ENCODE assay signal across 1 cellular context in the genomic region with DNA sequence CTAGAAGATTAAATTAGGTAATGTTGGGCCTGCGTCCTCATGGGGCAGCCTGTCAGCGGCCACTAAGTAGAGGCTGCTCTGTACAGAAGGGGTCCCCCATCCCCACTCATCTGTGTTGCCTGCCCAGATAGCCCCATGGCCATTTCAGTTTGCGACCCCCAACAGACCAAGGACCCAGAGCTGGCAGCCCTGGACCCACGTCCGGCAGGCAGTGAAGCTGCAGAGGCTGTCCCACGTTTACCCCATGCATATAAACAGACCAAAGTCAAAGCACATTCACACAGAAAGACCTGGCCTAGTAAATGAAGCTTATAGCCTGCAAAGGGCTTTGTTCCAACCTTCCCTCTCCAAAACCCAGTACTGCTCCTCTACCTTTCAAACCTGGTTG.
TF ChIP-seq lines count a peak whose summit lies in the region.

No MANE protein-coding gene starts in this region.

TF ChIP-seq in K562, 482 proteins besides CTCF, POLR2A, EP300 and RAD21:
- TF ChIP-seq MITF (IDR thresholded peaks at IDR 0.05) = no peak
- no peak for TF ChIP-seq KDM1A (IDR thresholded peaks at IDR 0.05)
- no peak for TF ChIP-seq TEAD2 (tag; IDR thresholded peaks at IDR 0.05)
- TF ChIP-seq, protein P1, sequence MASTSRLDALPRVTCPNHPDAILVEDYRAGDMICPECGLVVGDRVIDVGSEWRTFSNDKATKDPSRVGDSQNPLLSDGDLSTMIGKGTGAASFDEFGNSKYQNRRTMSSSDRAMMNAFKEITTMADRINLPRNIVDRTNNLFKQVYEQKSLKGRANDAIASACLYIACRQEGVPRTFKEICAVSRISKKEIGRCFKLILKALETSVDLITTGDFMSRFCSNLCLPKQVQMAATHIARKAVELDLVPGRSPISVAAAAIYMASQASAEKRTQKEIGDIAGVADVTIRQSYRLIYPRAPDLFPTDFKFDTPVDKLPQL (IDR thresholded peaks at IDR 0.05; ENCODE audit: extremely low read depth, insufficient read length) = no peak
- TF ChIP-seq RBFOX2 (IDR thresholded peaks at IDR 0.05; ENCODE audit: low read depth, low read length) = peak; percentile 49
- TF ChIP-seq GTF2E2 (tag; IDR thresholded peaks at IDR 0.05) = no peak
- TF ChIP-seq ELK3 (CRISPR knock-in tag; IDR thresholded peaks at IDR 0.05) = no peak
- TF ChIP-seq POLR2G (IDR thresholded peaks at IDR 0.05; ENCODE audit: low read depth, low read length) = peak; percentile 42
